Comparison of ENCODE assay signal across 8 cellular contexts in genomic region chr5:102295534-102296228, GRCh38. TPM values are rescaled to one million over a fixed set of nuclear protein-coding genes. Genes with fewer than 3 reads are reported as not detected.
DNase-seq lines count a peak whose midpoint lies in the region; ATAC-seq and TF ChIP-seq lines count a peak whose summit lies in the region.

No MANE protein-coding gene starts in this region.

- H3K4me3 ChIP-seq in heart left ventricle = peak overlapping the region in 11 of 12 donors; percentile 18 to 64 (median 46)
- peak overlapping the region in 3 of 4 donors; percentile 30 to 52 (median 45) for H3K4me3 ChIP-seq in sigmoid colon

- H3K27ac ChIP-seq in heart left ventricle (peak overlapping the region in 1 of 12 donors; percentile 44), sigmoid colon (no peak overlapping the region)

- ATAC-seq in GM18873 (IDR thresholded peaks at IDR 0.05; ENCODE audit: low FRiP score, unreplicated experiment) (peak; percentile 0), HG02588 (IDR thresholded peaks at IDR 0.05; ENCODE audit: unreplicated experiment) (peak; percentile 12), SK-N-SH treated with all-trans-retinoic acid at 6 μM for 48 hours (peak; percentile 12; the same call in 1 of the 3 replicates), heart left ventricle (peak in 1 of 4 donors; percentile 7), GM18870 (IDR thresholded peaks at IDR 0.05; ENCODE audit: unreplicated experiment) (no peak)

- no peaks in the 10 kb centered on the region for H3K36me3 ChIP-seq in heart left ventricle
- H3K36me3 ChIP-seq in sigmoid colon = no peaks in the 10 kb centered on the region

- H3K27me3 ChIP-seq in heart left ventricle (peaks cover 0 to 18% (median 3%) of the 10 kb centered on the region in 9 donors), sigmoid colon (peaks cover 0 to 23% (median 0%) of the 10 kb centered on the region in 3 donors)

- TF ChIP-seq CTCF in heart left ventricle (IDR thresholded peaks at IDR 0.05) (no peak), sigmoid colon (IDR thresholded peaks at IDR 0.05) (no peak)

- DNase-seq in heart left ventricle (peak in 2 of 5 donors; percentile 24 to 30), sigmoid colon (no peak), AG08395 (ENCODE audit: low spot score) (no peak), SW480 (ENCODE audit: low spot score) (no peak)

- H3K4me1 ChIP-seq in heart left ventricle (peaks cover 0 to 17% (median 6%) of the 10 kb centered on the region in 12 donors), sigmoid colon (peaks cover 0 to 16% (median 11%) of the 10 kb centered on the region in 4 donors)

- 1 to 4% (median 3%) methylated on average over 17 to 30 of the region's 30 CpGs for WGBS in heart left ventricle, 4 donors
- WGBS in sigmoid colon, 2 donors = 2% methylated on average over 30 of the region's 30 CpGs

- intact Hi-C loops in heart left ventricle (cut with DNase I) = no loop called here
- intact Hi-C loops in sigmoid colon (cut with DNase I) = no loop called here

- TF ChIP-seq POLR2A in heart left ventricle (IDR thresholded peaks at IDR 0.05) (no peak), sigmoid colon (IDR thresholded peaks at IDR 0.05) (no peak)

- no peak for TF ChIP-seq EP300 in sigmoid colon (IDR thresholded peaks at IDR 0.05)

- no peaks in the 10 kb centered on the region for H3K9me3 ChIP-seq in heart left ventricle
- H3K9me3 ChIP-seq in sigmoid colon = no peaks in the 10 kb centered on the region

TF ChIP-seq in SK-N-SH treated with all-trans-retinoic acid at 6 μM for 48 hours, 23 proteins besides CTCF, POLR2A, EP300 and RAD21:
- TF ChIP-seq PATZ1 (CRISPR knock-in tag; IDR thresholded peaks at IDR 0.05; ENCODE audit: borderline replicate concordance) (no peak), CSRNP3 (CRISPR knock-in tag; IDR thresholded peaks at IDR 0.05) (no peak), TCF4 (CRISPR knock-in tag; IDR thresholded peaks at IDR 0.05; ENCODE audit: borderline replicate concordance) (no peak), SNAI2 (CRISPR knock-in tag; IDR thresholded peaks at IDR 0.05) (no peak), ZC3H10 (CRISPR knock-in tag; IDR thresholded peaks at IDR 0.05) (no peak), RARB (CRISPR knock-in tag; IDR thresholded peaks at IDR 0.05) (no peak), ESRRG (CRISPR knock-in tag; IDR thresholded peaks at IDR 0.05) (no peak), ARNTL (CRISPR knock-in tag; IDR thresholded peaks at IDR 0.05; ENCODE audit: borderline replicate concordance, low read depth) (no peak), OSR1 (CRISPR knock-in tag; IDR thresholded peaks at IDR 0.05) (no peak), PPARA (CRISPR knock-in tag; IDR thresholded peaks at IDR 0.05; ENCODE audit: borderline replicate concordance) (no peak), ZNF8 (CRISPR knock-in tag; IDR thresholded peaks at IDR 0.05) (no peak), CSDC2 (CRISPR knock-in tag; IDR thresholded peaks at IDR 0.05) (no peak), ZNF565 (CRISPR knock-in tag; conservative IDR thresholded peaks at IDR 0.05; ENCODE audit: low read depth) (no peak), ZFP3 (CRISPR knock-in tag; IDR thresholded peaks at IDR 0.05) (no peak), CREB5 (CRISPR knock-in tag; IDR thresholded peaks at IDR 0.05; ENCODE audit: low read depth) (no peak), ZNF70 (CRISPR knock-in tag; IDR thresholded peaks at IDR 0.05) (no peak), BACH2 (CRISPR knock-in tag; IDR thresholded peaks at IDR 0.05; ENCODE audit: borderline replicate concordance) (no peak), ZFP30 (CRISPR knock-in tag; IDR thresholded peaks at IDR 0.05) (no peak)
- TF ChIP-seq, protein P1, sequence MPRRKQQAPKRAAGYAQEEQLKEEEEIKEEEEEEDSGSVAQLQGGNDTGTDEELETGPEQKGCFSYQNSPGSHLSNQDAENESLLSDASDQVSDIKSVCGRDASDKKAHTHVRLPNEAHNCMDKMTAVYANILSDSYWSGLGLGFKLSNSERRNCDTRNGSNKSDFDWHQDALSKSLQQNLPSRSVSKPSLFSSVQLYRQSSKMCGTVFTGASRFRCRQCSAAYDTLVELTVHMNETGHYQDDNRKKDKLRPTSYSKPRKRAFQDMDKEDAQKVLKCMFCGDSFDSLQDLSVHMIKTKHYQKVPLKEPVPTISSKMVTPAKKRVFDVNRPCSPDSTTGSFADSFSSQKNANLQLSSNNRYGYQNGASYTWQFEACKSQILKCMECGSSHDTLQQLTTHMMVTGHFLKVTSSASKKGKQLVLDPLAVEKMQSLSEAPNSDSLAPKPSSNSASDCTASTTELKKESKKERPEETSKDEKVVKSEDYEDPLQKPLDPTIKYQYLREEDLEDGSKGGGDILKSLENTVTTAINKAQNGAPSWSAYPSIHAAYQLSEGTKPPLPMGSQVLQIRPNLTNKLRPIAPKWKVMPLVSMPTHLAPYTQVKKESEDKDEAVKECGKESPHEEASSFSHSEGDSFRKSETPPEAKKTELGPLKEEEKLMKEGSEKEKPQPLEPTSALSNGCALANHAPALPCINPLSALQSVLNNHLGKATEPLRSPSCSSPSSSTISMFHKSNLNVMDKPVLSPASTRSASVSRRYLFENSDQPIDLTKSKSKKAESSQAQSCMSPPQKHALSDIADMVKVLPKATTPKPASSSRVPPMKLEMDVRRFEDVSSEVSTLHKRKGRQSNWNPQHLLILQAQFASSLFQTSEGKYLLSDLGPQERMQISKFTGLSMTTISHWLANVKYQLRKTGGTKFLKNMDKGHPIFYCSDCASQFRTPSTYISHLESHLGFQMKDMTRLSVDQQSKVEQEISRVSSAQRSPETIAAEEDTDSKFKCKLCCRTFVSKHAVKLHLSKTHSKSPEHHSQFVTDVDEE (CRISPR knock-in tag; IDR thresholded peaks at IDR 0.05) = no peak
TF ChIP-seq in SK-N-SH treated with all-trans-retinoic acid at 6 μM for 48 hours: peak in this region for 0.

RNA-seq across cellular contexts. Expression of gene SLCO4C1, which starts 0.4 kb away (rescaled TPM):
- total RNA-seq in heart left ventricle = under 1 TPM; 0.06 to 0.40 (median 0.16) TPM
- under 1 TPM in 1 of 2 donors, not detected in 1; 0.01 TPM for polyA plus RNA-seq in heart left ventricle
- under 1 TPM in 1 of 4 donors, not detected in 3; under 0.01 TPM for total RNA-seq in sigmoid colon
- under 1 TPM in 2 of 3 donors, not detected in 1; 0.38 to 0.69 TPM for polyA plus RNA-seq in sigmoid colon
